ENCODE assay signal across 19 cellular contexts in the genomic region with DNA sequence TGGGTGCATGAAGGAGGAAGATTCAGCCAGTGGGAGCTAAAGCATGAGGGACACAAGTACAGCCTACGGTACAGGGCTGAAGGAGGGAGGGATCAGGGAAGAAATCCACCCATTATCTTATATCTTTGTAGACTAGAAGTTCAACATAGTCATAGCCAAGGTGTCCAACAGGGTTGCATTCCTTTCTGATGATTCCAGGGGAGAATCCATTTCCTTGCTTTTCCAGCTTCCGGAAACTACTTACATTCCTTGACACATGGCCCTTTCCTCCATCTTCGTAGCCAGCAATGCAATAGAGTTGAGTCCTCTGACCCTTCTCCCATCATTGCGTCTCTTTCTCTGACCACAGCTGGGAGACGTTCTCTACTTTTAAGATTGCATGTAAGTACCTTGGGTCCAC.
"Had no signal": no experiment of that assay in that cellular context is flagged by ENCODE, and none has a peak within 500 bp of the region (broad histone marks: within the 10 kb centered on the region; RNA-seq: fewer than 3 reads in every experiment).

No MANE protein-coding gene starts in this region.

- H3K9ac ChIP-seq: neural progenitor cell had no signal

- FAIRE-seq: colon had no signal

- H3K4me1 ChIP-seq: gastrocnemius medialis, left ventricle myocardium inferior, lower lobe of right lung, neural progenitor cell, suprapubic skin, upper lobe of left lung, vagina had no signal

- H3K36me3 ChIP-seq: gastrocnemius medialis, left ventricle myocardium inferior, lower lobe of right lung, neural progenitor cell, ovary, suprapubic skin, thyroid gland, upper lobe of left lung, vagina had no signal

- H3K9me3 ChIP-seq: gastrocnemius medialis, left ventricle myocardium inferior, lower lobe of right lung, ovary, suprapubic skin, thyroid gland, upper lobe of left lung, vagina had no signal

- H3K27ac ChIP-seq: gastrocnemius medialis, left ventricle myocardium inferior, lower lobe of right lung, neural progenitor cell, ovary, suprapubic skin, thyroid gland, upper lobe of left lung, vagina had no signal

- H3K27me3 ChIP-seq: gastrocnemius medialis, neural progenitor cell, ovary, suprapubic skin, thyroid gland, upper lobe of left lung, vagina had no signal

- ATAC-seq: gastrocnemius medialis; left cardiac atrium; lower lobe of right lung; natural killer cell treated with Interleukin-12 subunit alpha and Interleukin-12 subunit beta and Interleukin-15 and Interleukin-18, amount 100 ng/mL, for 72 hours; right cardiac atrium had no signal

- DNase-seq: gastrocnemius medialis; islet precursor cell; left cardiac atrium; left ventricle myocardium inferior; lower lobe of right lung; midbrain; nucleus accumbens; ovary; right cardiac atrium; stimulated activated CD4-positive, alpha-beta T cell treated with anti-CD3 and anti-CD28 coated beads, Interleukin-2, amount 100 ng/mL, for 48 hours; stimulated activated naive CD4-positive, alpha-beta T cell treated with Interleukin-2 at 50 U/mL for 16 hours; thyroid gland; upper lobe of left lung had no signal

- H3K4me2 ChIP-seq: neural progenitor cell, smooth muscle cell had no signal

- H2AFZ ChIP-seq: neural progenitor cell had no signal

- H3K4me3 ChIP-seq: gastrocnemius medialis, left ventricle myocardium inferior, lower lobe of right lung, neural progenitor cell, ovary, smooth muscle cell, suprapubic skin, thyroid gland, upper lobe of left lung, vagina had no signal
